ENCODE assay signal across 17 cellular contexts in genomic region chr10:103791858-103792257, GRCh38.
DNase-seq lines count a peak whose midpoint lies in the region; ATAC-seq and TF ChIP-seq lines count a peak whose summit lies in the region.
"Had no signal": no experiment of that assay in that cellular context is flagged by ENCODE, and none has a peak within 500 bp of the region (broad histone marks: within the 10 kb centered on the region; RNA-seq: fewer than 3 reads in every experiment).

No MANE protein-coding gene starts in this region.

- TF ChIP-seq POLR2A in body of pancreas (IDR thresholded peaks at IDR 0.05), result no peak

- H3K4me1 ChIP-seq in right cardiac atrium (ENCODE audit: control insufficient read depth, insufficient read depth, low read length) (peaks cover 4% of the 10 kb centered on the region), body of pancreas (peaks cover 37% of the 10 kb centered on the region), lower lobe of right lung (peaks cover 32% of the 10 kb centered on the region)
- H3K4me1 ChIP-seq: BE2C had no signal

- ATAC-seq in left ventricle myocardium superior, result no peak
- no peak for ATAC-seq in right cardiac atrium
- ATAC-seq in body of pancreas, result no peak
- no peak for ATAC-seq in lower lobe of right lung
- ATAC-seq in HG03135 (IDR thresholded peaks at IDR 0.05; ENCODE audit: unreplicated experiment), result no peak
- ATAC-seq: HCT116 had no signal

- TF ChIP-seq CTCF in body of pancreas (IDR thresholded peaks at IDR 0.05) (no peak), lower lobe of right lung (IDR thresholded peaks at IDR 0.05) (no peak)

- H3K27ac ChIP-seq in right cardiac atrium (ENCODE audit: low read length), result no peak overlapping the region
- peak overlapping the region in 3 of 4 donors; percentile 3 to 14 (median 4) for H3K27ac ChIP-seq in body of pancreas
- peak overlapping the region; percentile 11 for H3K27ac ChIP-seq in lower lobe of right lung
- H3K27ac ChIP-seq: GM23248 had no signal

- DNase-seq in left ventricle myocardium superior, result peak; percentile 32
- no peak for DNase-seq in right cardiac atrium
- peak; percentile 22 to 47 (median 24) for DNase-seq in body of pancreas
- DNase-seq in lower lobe of right lung, result peak; percentile 44
- DNase-seq in CD1c-positive myeloid dendritic cell (ENCODE audit: extremely low spot score), result no peak
- DNase-seq in hippocampal formation (lab: John Stamatoyannopoulos, UW), result no peak
- no peak for DNase-seq in SW480 (ENCODE audit: low spot score)
- DNase-seq: BE2C; CD8-positive, alpha-beta memory T cell; GM23248; MV-4-11; NCI-H1436 treated with DMSO at 0.1 percent for 48 hours; NCI-H345; NCI-H748 treated with DMSO at 0.1 percent for 48 hours; SHP77 treated with DMSO at 0.1 percent for 48 hours had no signal

- 67% methylated on average over 3 of the region's 3 CpGs for WGBS in right cardiac atrium
- 55 to 59% methylated on average over 3 of the region's 3 CpGs for WGBS in body of pancreas, 2 donors

- H3K4me3 ChIP-seq in right cardiac atrium (ENCODE audit: low read length), result no peak overlapping the region
- no peak overlapping the region for H3K4me3 ChIP-seq in body of pancreas
- no peak overlapping the region for H3K4me3 ChIP-seq in lower lobe of right lung
- H3K4me3 ChIP-seq: GM23248 had no signal

- H3K9me3 ChIP-seq in right cardiac atrium (ENCODE audit: control insufficient read depth, low read length) (no peaks in the 10 kb centered on the region), body of pancreas (no peaks in the 10 kb centered on the region), lower lobe of right lung (no peaks in the 10 kb centered on the region)
- H3K9me3 ChIP-seq: BE2C had no signal

- no peaks in the 10 kb centered on the region for H3K27me3 ChIP-seq in right cardiac atrium (ENCODE audit: control insufficient read depth, insufficient read depth)
- no peaks in the 10 kb centered on the region for H3K27me3 ChIP-seq in body of pancreas
- no peaks in the 10 kb centered on the region for H3K27me3 ChIP-seq in lower lobe of right lung (ENCODE audit: low read depth)
- H3K27me3 ChIP-seq: BE2C had no signal

- H3K36me3 ChIP-seq in body of pancreas (replicated peaks in 1 of 2; ENCODE audit: insufficient read depth in 1 of 2, low read depth in 2 of 2) (no peaks in the 10 kb centered on the region), lower lobe of right lung (no peaks in the 10 kb centered on the region)
- H3K36me3 ChIP-seq: BE2C had no signal

- intact Hi-C loops in left ventricle myocardium superior (cut with micrococcal nuclease) (no loop called here), right cardiac atrium (cut with DNase I) (no loop called here), body of pancreas (cut with DNase I) (no loop called here), lower lobe of right lung (cut with DNase I) (no loop called here)

Comparison
In these comparisons a context has a peak if more than half of its experiments do, and no peak if none do; other contexts are left out.
1. DNase-seq: peak in left ventricle myocardium superior (single experiment), body of pancreas (4 of 4) and lower lobe of right lung (single experiment); none in right cardiac atrium (0 of 3), CD1c-positive myeloid dendritic cell (single experiment), hippocampal formation (0 of 2) and SW480 (single experiment).